Comparison of ENCODE assay signal across 8 cellular contexts in the genomic region with DNA sequence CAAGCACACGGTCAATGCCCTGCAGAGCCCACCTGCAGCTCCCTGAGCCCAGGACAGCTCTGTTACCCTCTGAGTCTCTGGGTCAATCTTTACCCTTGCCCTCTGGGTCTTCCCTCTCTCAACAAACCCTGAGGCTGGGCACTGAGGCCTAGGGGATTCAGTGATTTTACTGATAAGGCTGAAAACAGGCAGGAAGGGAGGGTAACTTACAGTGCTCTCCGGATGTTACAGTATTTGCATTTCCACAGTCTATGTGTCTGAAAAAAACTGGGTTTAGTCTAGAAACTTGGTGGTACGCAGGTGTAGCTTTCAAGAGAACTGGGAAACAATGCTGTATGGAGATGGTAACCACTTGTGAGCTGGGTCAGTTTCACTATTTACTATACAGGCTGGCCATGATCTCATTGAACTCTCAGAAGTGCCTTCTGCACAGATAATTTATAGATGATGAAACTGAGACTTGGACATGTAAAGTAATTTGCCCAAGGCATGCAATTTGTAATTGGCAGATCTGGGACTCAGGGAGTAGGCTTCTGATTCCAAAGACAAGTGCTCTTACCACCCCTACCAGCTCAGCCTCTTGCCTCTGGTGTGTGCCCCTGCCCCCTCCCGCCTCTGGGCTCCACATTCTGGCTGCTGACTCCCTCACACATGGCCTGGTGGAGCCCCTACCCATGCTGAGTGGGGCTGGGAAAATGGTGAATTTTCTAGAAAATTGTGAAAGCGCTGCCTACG. TPM values are rescaled to one million over a fixed set of nuclear protein-coding genes. Genes with fewer than 3 reads are reported as not detected.
DNase-seq lines count a peak whose midpoint lies in the region; ATAC-seq, FAIRE-seq and TF ChIP-seq lines count a peak whose summit lies in the region.

No MANE protein-coding gene starts in this region.

- peak; percentile 82 for ATAC-seq in GM21390 (IDR thresholded peaks at IDR 0.05; ENCODE audit: unreplicated experiment)
- ATAC-seq in HG03571 (IDR thresholded peaks at IDR 0.05; ENCODE audit: unreplicated experiment): peak; percentile 76

- H3K79me2 ChIP-seq in GM23248 (ENCODE audit: insufficient read depth): no peaks in the 10 kb centered on the region

- H3K36me3 ChIP-seq in bronchial epithelial cell (ENCODE audit: control insufficient read depth, insufficient read depth, low read length) (no peaks in the 10 kb centered on the region), ascending aorta (no peaks in the 10 kb centered on the region), GM23248 (ENCODE audit: low read depth) (no peaks in the 10 kb centered on the region)

- H3F3A ChIP-seq in GM23248 (ENCODE audit: insufficient read depth): no peaks in the 10 kb centered on the region

- H3K27ac ChIP-seq in ascending aorta: no peak overlapping the region
- H3K27ac ChIP-seq in GM23248: no peak overlapping the region

- no peaks in the 10 kb centered on the region for H3K27me3 ChIP-seq in bronchial epithelial cell (ENCODE audit: control insufficient read depth, insufficient read depth, low read length)
- H3K27me3 ChIP-seq in ascending aorta: no peaks in the 10 kb centered on the region
- H3K27me3 ChIP-seq in GM23248 (replicated peaks; ENCODE audit: insufficient read depth): no peaks in the 10 kb centered on the region

- 85 to 88% methylated on average over 6 of the region's 6 CpGs for WGBS in GM23248 (ENCODE audit: low coverage in 1 of 2, low lambda C conversion rate in 2 of 2, missing lambda C conversion rate in 2 of 2), 2 experiments

- TF ChIP-seq POLR2A in GM12891 (IDR thresholded peaks at IDR 0.05; ENCODE audit: low read depth, low read length): no peak

- H3K4me3 ChIP-seq in bronchial epithelial cell (ENCODE audit: low read depth, low read length) (no peak overlapping the region), ascending aorta (no peak overlapping the region), GM23248 (no peak overlapping the region)

- in situ Hi-C loops in GM23248 (cut with MboI): no loop called here

- H3K4me1 ChIP-seq in ascending aorta (no peaks in the 10 kb centered on the region), GM23248 (ENCODE audit: insufficient read depth) (no peaks in the 10 kb centered on the region; the same call in 1 of the 2 replicates)

- no peak overlapping the region for H3K9ac ChIP-seq in GM23248

- TF ChIP-seq CTCF in bronchial epithelial cell (IDR thresholded peaks at IDR 0.05; ENCODE audit: insufficient read depth, low read length, severe bottlenecking): no peak
- no peak for TF ChIP-seq CTCF in ascending aorta (IDR thresholded peaks at IDR 0.05)

- no peaks in the 10 kb centered on the region for H3K9me3 ChIP-seq in ascending aorta
- no peaks in the 10 kb centered on the region for H3K9me3 ChIP-seq in GM23248 (ENCODE audit: low read depth)

- DNase-seq in GM12891 (ENCODE audit: insufficient read length, low spot score) (no peak), bronchial epithelial cell (ENCODE audit: low read depth) (peak; percentile 32), retina (no peak), A172 (ENCODE audit: low spot score) (no peak), ascending aorta (ENCODE audit: low spot score in 2 of 2) (no peak), GM23248 (no peak)

- H3K4me2 ChIP-seq in GM23248 (ENCODE audit: unreplicated experiment): no peak overlapping the region

- no peaks in the 10 kb centered on the region for H4K20me1 ChIP-seq in GM23248 (ENCODE audit: insufficient read depth)

- no peaks in the 10 kb centered on the region for H3K9me2 ChIP-seq in GM23248 (ENCODE audit: insufficient read depth)

- FAIRE-seq in GM12891 (lab: Jason Lieb, UNC) (peak; percentile 93), bronchial epithelial cell (lab: Jason Lieb, UNC) (no peak)

- intact Hi-C loops in ascending aorta (cut with DNase I): no loop called here

- H2AFZ ChIP-seq in GM23248: no peak overlapping the region

TF ChIP-seq in GM12891, 5 proteins besides CTCF, POLR2A, EP300 and RAD21:
- TF ChIP-seq TAF1 (IDR thresholded peaks at IDR 0.05; ENCODE audit: low read depth, low read length): no peak
- TF ChIP-seq PAX5 (IDR thresholded peaks at IDR 0.05; ENCODE audit: insufficient read depth, low read length, severe bottlenecking): no peak
- TF ChIP-seq POLR2AphosphoS5 (IDR thresholded peaks at IDR 0.05; ENCODE audit: low read depth, low read length): no peak
- peak; percentile 80 for TF ChIP-seq SPI1 (IDR thresholded peaks at IDR 0.05; ENCODE audit: low read depth, low read length)
- peak; percentile 82 for TF ChIP-seq POU2F2 (IDR thresholded peaks at IDR 0.05; ENCODE audit: low read depth, low read length)
TF ChIP-seq in GM12891: peak in this region for 2.

RNA-seq across cellular contexts. Expression of gene TENT5C, which starts 48.8 kb away (rescaled TPM):
- 0.87 TPM for polyA plus RNA-seq in GM12891 (2012; ENCODE audit: low read depth, missing spikeins)
- total RNA-seq in bronchial epithelial cell (0.53 and 1.2 TPM in 2 replicates), ascending aorta (0.32 TPM)
- 0.12 and 0.31 TPM in 2 replicates for total RNA-seq in A172 (2014; rRNA removed; shearing (Covaris generic))
- 0.25 TPM in 1 of 2 replicates, not detected in the other for total RNA-seq in GM23248 (2014; rRNA removed; shearing (Covaris generic))
- 0.19 and 0.20 TPM in 2 replicates for polyA plus RNA-seq in GM23248 (2016; fragmentation: Nextera tagmentation; extraction: Ambion mirVana)
